Comparison of ENCODE assay signal across 31 cellular contexts in the genomic region with DNA sequence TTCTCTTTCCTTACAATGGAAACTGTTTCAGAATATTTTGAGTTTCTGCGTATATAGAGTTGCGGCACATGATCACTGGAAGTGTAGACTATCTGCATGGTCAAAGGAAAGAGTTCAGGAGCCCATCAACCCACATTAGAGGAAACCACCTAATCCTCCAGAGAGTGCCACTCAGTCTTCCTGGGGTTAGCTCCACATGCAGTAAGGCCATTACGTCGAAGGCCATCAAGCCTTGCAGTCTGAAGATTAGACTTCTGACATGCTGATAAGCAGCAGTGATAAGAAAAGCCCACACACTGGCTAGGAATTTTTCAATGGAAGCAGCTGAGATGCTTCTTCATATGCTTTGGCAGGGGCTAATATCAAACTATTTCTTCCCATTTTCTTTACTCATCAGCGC.
"Had no signal": no experiment of that assay in that cellular context is flagged by ENCODE, and none has a peak within 500 bp of the region (broad histone marks: within the 10 kb centered on the region; RNA-seq: fewer than 3 reads in every experiment).

No MANE protein-coding gene starts in this region.

- H3K27me3 ChIP-seq: left lung, neural progenitor cell, neutrophil, ovary, right atrium auricular region, right lobe of liver, tibial nerve, uterus had no signal

- H3K4me1 Mint-ChIP-seq: immature natural killer cell; mesothelial cell of epicardium; naive B cell; natural killer cell; nephron progenitor cell; neural progenitor cell; stimulated activated memory B cell treated with anti-CD40 and anti-IgM and Interleukin-4, amounts not matched to agents 10 μg/mL and 1 μg/mL and 100 μg/mL, for 72 hours; stimulated activated naive CD8-positive, alpha-beta T cell treated with anti-CD3 and anti-CD28 coated beads, Interleukin-15, amount 100 ng/mL, for 72 hours had no signal

- H3K27ac Mint-ChIP-seq: immature natural killer cell; mesothelial cell of epicardium; natural killer cell; nephron progenitor cell; neural progenitor cell; progenitor cell of endocrine pancreas; stimulated activated memory B cell treated with anti-CD40 and anti-IgM and Interleukin-4, amounts not matched to agents 10 μg/mL and 1 μg/mL and 100 μg/mL, for 72 hours; stimulated activated naive CD8-positive, alpha-beta T cell treated with anti-CD3 and anti-CD28 coated beads, Interleukin-15, amount 100 ng/mL, for 72 hours; type B pancreatic cell had no signal

- H2AFZ ChIP-seq: neural progenitor cell had no signal

- ATAC-seq: left colon; left lung; lower lobe of right lung; natural killer cell; right lobe of liver; stimulated activated memory B cell treated with anti-CD40 and anti-IgM and Interleukin-4, amounts not matched to agents 10 μg/mL and 1 μg/mL and 100 μg/mL, for 72 hours; stimulated activated naive CD8-positive, alpha-beta T cell treated with anti-CD3 and anti-CD28 coated beads, Interleukin-15, amount 100 ng/mL, for 72 hours had no signal

- H3K27ac ChIP-seq: left lung, lower lobe of right lung, neural progenitor cell, neutrophil, ovary, right atrium auricular region, right lobe of liver, tibial nerve, uterus had no signal

- H3K4me1 ChIP-seq: left lung, lower lobe of right lung, neural progenitor cell, right atrium auricular region, right lobe of liver, tibial nerve, uterus had no signal

- H3K9me3 ChIP-seq: ovary, uterus had no signal

- H3K9ac ChIP-seq: neural progenitor cell had no signal

- H3K4me3 ChIP-seq: left lung, lower lobe of right lung, neural progenitor cell, ovary, right atrium auricular region, right lobe of liver, smooth muscle cell, tibial nerve, uterus had no signal

- H3K4me2 ChIP-seq: neural progenitor cell, smooth muscle cell had no signal

- H3K36me3 ChIP-seq: ovary, uterus had no signal

- FAIRE-seq: islet of Langerhans, kidney had no signal

- H3K27me3 Mint-ChIP-seq: naive B cell; progenitor cell of endocrine pancreas; stimulated activated memory B cell treated with anti-CD40 and anti-IgM and Interleukin-4, amounts not matched to agents 10 μg/mL and 1 μg/mL and 100 μg/mL, for 72 hours; stimulated activated naive CD8-positive, alpha-beta T cell treated with anti-CD3 and anti-CD28 coated beads, Interleukin-15, amount 100 ng/mL, for 72 hours; type B pancreatic cell had no signal

- DNase-seq: immature natural killer cell; kidney; left colon; left lung; lower lobe of right lung; mammary epithelial cell; mesenchymal stem cell; naive B cell; natural killer cell; nephron progenitor cell; occipital lobe; ovary; right lobe of liver; stimulated activated CD4-positive, alpha-beta T cell treated with anti-CD3 and anti-CD28 coated beads, Interleukin-1b, Interleukin-23, amount 100 ng/mL, for 48 hours; stimulated activated CD4-positive, alpha-beta T cell treated with anti-CD3 and anti-CD28 coated beads, Interleukin-2, amount 100 ng/mL, for 48 hours; stimulated activated CD4-positive, alpha-beta T cell treated with anti-CD3 and anti-CD28 coated beads, Interleukin-4, amount 100 ng/mL, for 4 hours; stimulated activated CD8-positive, alpha-beta memory T cell treated with anti-CD3 and anti-CD28 coated beads, Interleukin-4, amount 100 ng/mL, for 48 hours; stimulated activated naive CD4-positive, alpha-beta T cell treated with Interleukin-2 at 50 U/mL for 16 hours; stimulated activated naive CD8-positive, alpha-beta T cell treated with anti-CD3 and anti-CD28 coated beads, Interleukin-15, amount 100 ng/mL, for 72 hours; substantia nigra; uterus had no signal

- H3K4me3 Mint-ChIP-seq: immature natural killer cell; mesothelial cell of epicardium; natural killer cell; nephron progenitor cell; neural progenitor cell; stimulated activated memory B cell treated with anti-CD40 and anti-IgM and Interleukin-4, amounts not matched to agents 10 μg/mL and 1 μg/mL and 100 μg/mL, for 72 hours; stimulated activated naive CD8-positive, alpha-beta T cell treated with anti-CD3 and anti-CD28 coated beads, Interleukin-15, amount 100 ng/mL, for 72 hours; type B pancreatic cell had no signal
